Comparison of ENCODE assay signal across 2 cellular contexts in genomic region chr11:61331636-61332035, GRCh38.
TF ChIP-seq lines count a peak whose summit lies in the region.

No MANE protein-coding gene starts in this region.

TF ChIP-seq in A549, 52 proteins besides CTCF, POLR2A, EP300 and RAD21:
- TF ChIP-seq POLR2AphosphoS2 (conservative IDR thresholded peaks at IDR 0.05; ENCODE audit: low read length), result no peak
- no peak for TF ChIP-seq HES2 (IDR thresholded peaks at IDR 0.05)
- TF ChIP-seq MYC (IDR thresholded peaks at IDR 0.05; ENCODE audit: borderline replicate concordance, low read length), result no peak
- no peak for TF ChIP-seq ATOH8 (CRISPR knock-in tag; IDR thresholded peaks at IDR 0.05; ENCODE audit: low read depth)
- no peak for TF ChIP-seq RFX5 (IDR thresholded peaks at IDR 0.05)
- no peak for TF ChIP-seq FOSL2 (IDR thresholded peaks at IDR 0.05)
- TF ChIP-seq FOSL2 (CRISPR knock-in tag; IDR thresholded peaks at IDR 0.05), result no peak
- TF ChIP-seq GATA3 (IDR thresholded peaks at IDR 0.05; ENCODE audit: borderline replicate concordance), result no peak
- no peak for TF ChIP-seq CEBPB (IDR thresholded peaks at IDR 0.05)
- no peak for TF ChIP-seq PHF8 (IDR thresholded peaks at IDR 0.05; ENCODE audit: borderline replicate concordance, low read depth)
- no peak for TF ChIP-seq TP53 (CRISPR knock-in tag; IDR thresholded peaks at IDR 0.05)
- TF ChIP-seq JUNB (IDR thresholded peaks at IDR 0.05), result no peak
- no peak for TF ChIP-seq ZC3H11A (IDR thresholded peaks at IDR 0.05)
- TF ChIP-seq MAFK (IDR thresholded peaks at IDR 0.05; ENCODE audit: partially characterized antibody), result no peak
- no peak for TF ChIP-seq SMC3 (IDR thresholded peaks at IDR 0.05)
- no peak for TF ChIP-seq RNF2 (IDR thresholded peaks at IDR 0.05; ENCODE audit: borderline replicate concordance, low read depth)

TF ChIP-seq in IMR-90, 13 proteins besides CTCF, POLR2A, EP300 and RAD21:
- TF ChIP-seq USF2 (IDR thresholded peaks at IDR 0.05; ENCODE audit: low read depth, low read length), result no peak
- no peak for TF ChIP-seq MAFK (IDR thresholded peaks at IDR 0.05; ENCODE audit: low read depth, low read length)
- TF ChIP-seq MAZ (IDR thresholded peaks at IDR 0.05; ENCODE audit: borderline replicate concordance, low read depth, low read length), result no peak
- no peak for TF ChIP-seq NFE2L2 (IDR thresholded peaks at IDR 0.05; ENCODE audit: low read depth, low read length)
- no peak for TF ChIP-seq RCOR1 (IDR thresholded peaks at IDR 0.05; ENCODE audit: insufficient replicate concordance, low read length)
- no peak for TF ChIP-seq CEBPB (IDR thresholded peaks at IDR 0.05; ENCODE audit: low read depth, low read length)
- no peak for TF ChIP-seq RFX5 (IDR thresholded peaks at IDR 0.05; ENCODE audit: low read depth, low read length)
- TF ChIP-seq FOS (IDR thresholded peaks at IDR 0.05; ENCODE audit: low read depth, low read length), result no peak
- no peak for TF ChIP-seq SMC3 (IDR thresholded peaks at IDR 0.05; ENCODE audit: low read depth, low read length)
- TF ChIP-seq BHLHE40 (IDR thresholded peaks at IDR 0.05; ENCODE audit: low read depth, low read length), result no peak
- no peak for TF ChIP-seq ELK1 (IDR thresholded peaks at IDR 0.05; ENCODE audit: borderline replicate concordance, low read depth, low read length)
- TF ChIP-seq CHD1 (IDR thresholded peaks at IDR 0.05; ENCODE audit: low read depth, low read length), result no peak
- TF ChIP-seq MXI1 (IDR thresholded peaks at IDR 0.05; ENCODE audit: borderline replicate concordance, low read depth, low read length), result no peak
